ENCODE assay signal across 4 cellular contexts in genomic region chr20:50161494-50161893, GRCh38. TPM values are rescaled to one million over a fixed set of nuclear protein-coding genes. Genes with fewer than 3 reads are reported as not detected.
DNase-seq lines count a peak whose midpoint lies in the region; ATAC-seq, FAIRE-seq and TF ChIP-seq lines count a peak whose summit lies in the region.
"Not testable (repeated sequence)": the region's sequence is repeated elsewhere in the genome, so short reads cannot be mapped to it uniquely, and the experiment has no call there.

No MANE protein-coding gene starts in this region.

- TF ChIP-seq POLR2A in K562 (conservative IDR thresholded peaks at IDR 0.05): not testable (repeated sequence)

- not testable (repeated sequence) for H3K9me3 ChIP-seq in K562 (replicated peaks; ENCODE audit: control insufficient read depth, insufficient read depth, low read depth, low read length)

- not testable (repeated sequence) for H3K4me3 Mint-ChIP-seq in activated B cell treated with CpG ODN at 0.5 μM for 24 hours

- 0 out of 2 replicates have a peak overlapping the region, but pooled peaks have one; percentile 3 for H3K27ac ChIP-seq in RWPE1
- not testable (repeated sequence) for H3K27ac ChIP-seq in K562 (ENCODE audit: extremely low read depth, low read depth, low read length)

- H3K27ac Mint-ChIP-seq in activated B cell treated with CpG ODN at 0.5 μM for 24 hours: peak overlapping the region; percentile 14

- H3K4me2 ChIP-seq in K562 (ENCODE audit: insufficient read depth, low read length): not testable (repeated sequence)

- not testable (repeated sequence) for TF ChIP-seq RAD21 in K562 (CRISPR knock-in tag; conservative IDR thresholded peaks at IDR 0.05 in 1 of 2, IDR thresholded peaks at IDR 0.05 in 1 of 2)

- not testable (repeated sequence) for FAIRE-seq in K562 (lab: Jason Lieb, UNC)

- ATAC-seq in activated B cell treated with CpG ODN at 0.5 μM for 24 hours (ENCODE audit: low read depth); K562: not testable (repeated sequence)

- WGBS in K562 (ENCODE audit: insufficient coverage, low coverage, missing lambda C conversion rate): 85% methylated on average over 5 of the region's 7 CpGs

- H3K9me3 Mint-ChIP-seq in activated B cell treated with CpG ODN at 0.5 μM for 24 hours: not testable (repeated sequence)

- TF ChIP-seq CTCF in RWPE1 (conservative IDR thresholded peaks at IDR 0.05; ENCODE audit: low read depth); activated B cell treated with CpG ODN at 0.5 μM for 24 hours (IDR thresholded peaks at IDR 0.05); K562 (IDR thresholded peaks at IDR 0.05 in 2 of 3, conservative IDR thresholded peaks at IDR 0.05 in 1 of 3; ENCODE audit: insufficient read depth in 2 of 3, low read depth in 1 of 3, low read length in 3 of 3): not testable (repeated sequence)

- not testable (repeated sequence) for H3K36me3 ChIP-seq in K562 (ENCODE audit: control insufficient read depth, insufficient read depth, low read length)

- CTCF ChIA-PET in RWPE1 (lab: Yijun Ruan, JAX); activated B cell treated with CpG ODN at 0.5 μM for 24 hours (lab: Charles Lee); K562 (lab: Yijun Ruan, JAX; ENCODE audit: low intra/inter-chr PET ratio): not testable (repeated sequence)

- TF ChIP-seq EP300 in K562 (IDR thresholded peaks at IDR 0.05; ENCODE audit: low read length): not testable (repeated sequence)

- H3K79me2 ChIP-seq in K562 (ENCODE audit: control insufficient read depth, insufficient read depth, low read length): not testable (repeated sequence)

- not testable (repeated sequence) for H3K9me1 ChIP-seq in K562 (ENCODE audit: control insufficient read depth, insufficient read depth, low read length)

- not testable (repeated sequence) for H4K20me1 ChIP-seq in K562 (replicated peaks; ENCODE audit: control insufficient read depth, insufficient read depth, low read length)

- H3K9ac ChIP-seq in K562 (ENCODE audit: insufficient read depth in 1 of 2, low read depth in 2 of 2, low read length in 2 of 2): not testable (repeated sequence)

- H3K4me1 Mint-ChIP-seq in activated B cell treated with CpG ODN at 0.5 μM for 24 hours: not testable (repeated sequence)

- POLR2A ChIA-PET in RWPE1 (lab: Yijun Ruan, JAX; ENCODE audit: low non-redundant PET): interaction anchor here (1.3 kb wide), 1 partner anchor 8 kb away, joined by 3 read pairs; the partner anchor contains the start of gene PEDS1
- POLR2A ChIA-PET in activated B cell treated with CpG ODN at 0.5 μM for 24 hours (lab: Charles Lee): not testable (repeated sequence)
- POLR2A ChIA-PET in K562 (lab: Yijun Ruan, JAX): interaction anchor here (1.2 to 1.9 kb wide), 2 partner anchors 8 to 12 kb away, joined by 3 to 6 read pairs; partner anchors contain the start of gene PEDS1

- H3K36me3 Mint-ChIP-seq in activated B cell treated with CpG ODN at 0.5 μM for 24 hours (ENCODE audit: low read depth): not testable (repeated sequence)

- not testable (repeated sequence) for H3K4me3 ChIP-seq in K562

- H2AFZ ChIP-seq in K562 (ENCODE audit: low read depth, low read length): not testable (repeated sequence)

- peaks cover 28 to 30% of the 10 kb centered on the region in 2 experiments; a peak in 4 of 5 replicates for H3K4me1 ChIP-seq in K562 (replicated peaks in 1 of 2; ENCODE audit: control insufficient read depth in 2 of 2, insufficient read depth in 2 of 2, low read length in 2 of 2)

- DNase-seq in D341Med (ENCODE audit: low spot score): peak; percentile 4
- DNase-seq in RWPE1 (ENCODE audit: low spot score); activated B cell treated with CpG ODN at 0.5 μM for 24 hours; K562 (ENCODE audit: extremely low read depth in 1 of 4, low spot score in 3 of 4): not testable (repeated sequence)

- not testable (repeated sequence) for BruUV-seq in K562 (replicated peaks; lab: Mats Ljungman, UMichigan)

- intact Hi-C loops in activated B cell treated with CpG ODN at 0.5 μM for 24 hours (cut with micrococcal nuclease); K562 (cut with micrococcal nuclease): not testable (repeated sequence)

- H3K27me3 Mint-ChIP-seq in activated B cell treated with CpG ODN at 0.5 μM for 24 hours: not testable (repeated sequence)

- in situ Hi-C loops in K562 (cut with MboI): not testable (repeated sequence)

- not testable (repeated sequence) for H3K27me3 ChIP-seq in K562 (ENCODE audit: control insufficient read depth in 2 of 2, insufficient read depth in 2 of 2, low read length in 2 of 2)

TF ChIP-seq in K562, 482 proteins besides CTCF, POLR2A, EP300 and RAD21:
- TF ChIP-seq BCOR (IDR thresholded peaks at IDR 0.05): peak; percentile 86
- 0 out of 4 replicates have a peak, but pooled peaks of 1 of the 2 experiments have one; percentile 12 for TF ChIP-seq KDM1A (IDR thresholded peaks at IDR 0.05)
- peak; percentile 54 for TF ChIP-seq RBM25 (IDR thresholded peaks at IDR 0.05; ENCODE audit: low read depth, low read length, severe bottlenecking)

RNA-seq across cellular contexts. Expression of gene PEDS1, which starts 8.0 kb away (rescaled TPM):
- total RNA-seq in activated B cell treated with CpG ODN at 0.5 μM for 24 hours (9.8 and 9.9 TPM in 2 replicates), K562 (2014; rRNA removed) (32.8 and 43.9 TPM in 2 replicates), K562 (2014; rRNA removed; fragmentation: Illumina TruSeq; extraction: Trizol) (11.4 and 17.1 TPM in 2 replicates), K562 (2015; rRNA removed; fragmentation: Illumina TruSeq; extraction: Trizol) (24.7 and 24.9 TPM in 2 replicates), K562 (2021) (28.0 and 28.5 TPM in 2 replicates)
- 13.1 and 31.5 TPM in 2 replicates for total RNA-seq in K562 (2011; cell fraction: chromatin; rRNA removed; ENCODE audit: low replicate concordance)
- 28.4 and 33.9 TPM in 2 replicates for total RNA-seq in K562 (2011; cell fraction: nucleolus; rRNA removed)
- total RNA-seq in K562 (2011; cell fraction: nucleoplasm; rRNA removed): 33.6 and 54.6 TPM in 2 replicates
- polyA plus RNA-seq in K562 (2011; rRNA removed) (23.6 and 53.8 TPM in 2 replicates), K562 (2014; fragmentation: Illumina TruSeq; extraction: Trizol) (38.5 and 40.3 TPM in 2 replicates), K562 (2014; fragmentation: Nextera tagmentation; extraction: Ambion mirVana) (1 to 10 TPM; 2.9 to 3.9 TPM), K562 (2014; rRNA removed) (24.2 and 29.4 TPM in 2 replicates)
- polyA plus RNA-seq in K562 (2011; cell fraction: cytosol; rRNA removed): 65.7 and 87.4 TPM in 2 replicates
- polyA plus RNA-seq in K562 (2011; cell fraction: nucleus; rRNA removed): 22.6 and 23.4 TPM in 2 replicates
- polyA plus RNA-seq in K562 (2012): 24.6 and 36.8 TPM in 2 replicates
- polyA minus RNA-seq in K562 (2011; rRNA and poly(A)+ RNA removed): 33.6 and 49.2 TPM in 2 replicates
- 34.3 and 45.2 TPM in 2 replicates for polyA minus RNA-seq in K562 (2011; cell fraction: cytosol; rRNA and poly(A)+ RNA removed)
- 4.0 and 5.9 TPM in 2 replicates for polyA minus RNA-seq in K562 (2011; cell fraction: nucleus; rRNA and poly(A)+ RNA removed)

RNA-seq across cellular contexts. Expression of gene CEBPB, which starts 29.1 kb away (rescaled TPM):
- total RNA-seq in activated B cell treated with CpG ODN at 0.5 μM for 24 hours: 22.2 and 23.5 TPM in 2 replicates
- 3.3 and 9.2 TPM in 2 replicates for total RNA-seq in K562 (2011; cell fraction: chromatin; rRNA removed; ENCODE audit: low replicate concordance)
- 18.3 and 19.3 TPM in 2 replicates for total RNA-seq in K562 (2011; cell fraction: nucleolus; rRNA removed)
- total RNA-seq in K562 (2011; cell fraction: nucleoplasm; rRNA removed): 8.7 and 9.0 TPM in 2 replicates
- 41.7 and 51.5 TPM in 2 replicates for total RNA-seq in K562 (2014; rRNA removed)
- total RNA-seq in K562 (2014; rRNA removed; fragmentation: Illumina TruSeq; extraction: Trizol): 8.1 and 8.3 TPM in 2 replicates
- total RNA-seq in K562 (2015; rRNA removed; fragmentation: Illumina TruSeq; extraction: Trizol): 5.7 and 6.6 TPM in 2 replicates
- 68.2 and 72.6 TPM in 2 replicates for total RNA-seq in K562 (2021)
- 7.8 and 10.8 TPM in 2 replicates for polyA plus RNA-seq in K562 (2011; rRNA removed)
- polyA plus RNA-seq in K562 (2011; cell fraction: cytosol; rRNA removed): 12.1 and 32.2 TPM in 2 replicates
- polyA plus RNA-seq in K562 (2011; cell fraction: nucleus; rRNA removed): 15.5 and 18.1 TPM in 2 replicates
- 16.9 and 44.3 TPM in 2 replicates for polyA plus RNA-seq in K562 (2012)
- 4.6 and 6.8 TPM in 2 replicates for polyA plus RNA-seq in K562 (2014; fragmentation: Illumina TruSeq; extraction: Trizol)
- polyA plus RNA-seq in K562 (2014; fragmentation: Nextera tagmentation; extraction: Ambion mirVana): 1 to 10 TPM; 1.2 to 1.5 TPM
- polyA plus RNA-seq in K562 (2014; rRNA removed): 47.7 and 57.9 TPM in 2 replicates
- polyA minus RNA-seq in K562 (2011; rRNA and poly(A)+ RNA removed): 1.3 and 1.5 TPM in 2 replicates
- polyA minus RNA-seq in K562 (2011; cell fraction: cytosol; rRNA and poly(A)+ RNA removed): 10.1 and 19.9 TPM in 2 replicates
- 9.3 and 11.7 TPM in 2 replicates for polyA minus RNA-seq in K562 (2011; cell fraction: nucleus; rRNA and poly(A)+ RNA removed)

RNA-seq across cellular contexts. Expression of gene UBE2V1, which starts 48.5 kb away (rescaled TPM):
- total RNA-seq in activated B cell treated with CpG ODN at 0.5 μM for 24 hours: 147 and 166 TPM in 2 replicates
- 218 and 364 TPM in 2 replicates for total RNA-seq in K562 (2011; cell fraction: chromatin; rRNA removed; ENCODE audit: low replicate concordance)
- 115 and 134 TPM in 2 replicates for total RNA-seq in K562 (2011; cell fraction: nucleolus; rRNA removed)
- total RNA-seq in K562 (2011; cell fraction: nucleoplasm; rRNA removed): 295 and 429 TPM in 2 replicates
- total RNA-seq in K562 (2014; rRNA removed): 62.8 and 94.6 TPM in 2 replicates
- total RNA-seq in K562 (2014; rRNA removed; fragmentation: Illumina TruSeq; extraction: Trizol): 93.0 and 107 TPM in 2 replicates
- 93.5 and 94.9 TPM in 2 replicates for total RNA-seq in K562 (2015; rRNA removed; fragmentation: Illumina TruSeq; extraction: Trizol)
- total RNA-seq in K562 (2021): 113 and 119 TPM in 2 replicates
- 112 and 129 TPM in 2 replicates for polyA plus RNA-seq in K562 (2011; rRNA removed)
- polyA plus RNA-seq in K562 (2011; cell fraction: cytosol; rRNA removed): 77.3 and 148 TPM in 2 replicates
- polyA plus RNA-seq in K562 (2011; cell fraction: nucleus; rRNA removed): 118 and 127 TPM in 2 replicates
- 139 and 160 TPM in 2 replicates for polyA plus RNA-seq in K562 (2012)
- polyA plus RNA-seq in K562 (2014; fragmentation: Illumina TruSeq; extraction: Trizol): 237 and 271 TPM in 2 replicates
- 100 to 1,000 TPM; 145 to 357 TPM for polyA plus RNA-seq in K562 (2014; fragmentation: Nextera tagmentation; extraction: Ambion mirVana)
- polyA plus RNA-seq in K562 (2014; rRNA removed): 146 and 170 TPM in 2 replicates
- 132 and 142 TPM in 2 replicates for polyA minus RNA-seq in K562 (2011; rRNA and poly(A)+ RNA removed)
- 41.7 and 44.1 TPM in 2 replicates for polyA minus RNA-seq in K562 (2011; cell fraction: cytosol; rRNA and poly(A)+ RNA removed)
- 67.2 and 111 TPM in 2 replicates for polyA minus RNA-seq in K562 (2011; cell fraction: nucleus; rRNA and poly(A)+ RNA removed)
